ENCODE assay signal across 6 cellular contexts in genomic region chr2:74679615-74680014, GRCh38. TPM values are rescaled to one million over a fixed set of nuclear protein-coding genes. Genes with fewer than 3 reads are reported as not detected.
"Had no signal": no experiment of that assay in that cellular context is flagged by ENCODE, and none has a peak within 500 bp of the region (broad histone marks: within the 10 kb centered on the region; RNA-seq: fewer than 3 reads in every experiment).

No MANE protein-coding gene starts in this region.

- ATAC-seq: GM23338, HepG2 had no signal

- H3K4me3 ChIP-seq: GM23338 had no signal

- H2AFZ ChIP-seq: GM23338 had no signal

- H3K4me2 ChIP-seq: GM23338 had no signal

- DNase-seq: H9, HCEC 1CT, KBM-7 had no signal

RNA-seq across cellular contexts. Expression of gene M1AP, which starts 31.5 kb away (rescaled TPM):
- total RNA-seq: HepG2 had no signal
- polyA plus RNA-seq: HepG2, IgD-negative memory B cell had no signal
